5 cellular contexts compared by ENCODE assay signal in the genomic region with DNA sequence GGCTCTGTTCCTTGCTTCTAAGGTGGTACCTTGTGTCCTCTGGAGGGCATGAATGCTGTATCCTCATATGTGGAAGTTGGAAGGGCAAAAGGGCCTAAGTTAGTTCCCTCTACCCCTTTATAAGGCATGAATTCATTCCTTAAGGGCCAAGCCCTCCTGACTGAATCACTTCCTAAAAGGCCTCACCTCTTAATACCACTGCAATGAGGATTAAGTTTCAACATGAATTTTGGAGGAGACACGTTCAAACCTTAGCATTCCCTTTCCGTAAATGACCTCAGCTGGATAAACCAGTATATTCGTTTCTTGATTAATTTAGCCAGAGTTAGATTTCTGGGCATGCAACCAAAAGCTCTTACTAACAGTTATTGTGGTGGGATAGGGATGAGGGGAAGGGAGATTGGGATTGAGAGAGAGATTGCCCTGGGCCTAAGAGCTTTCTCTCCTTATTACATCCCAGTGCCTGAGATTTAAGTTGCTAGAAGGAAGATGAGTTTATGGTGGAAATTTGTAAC.
DNase-seq lines count a peak whose midpoint lies in the region; FAIRE-seq and TF ChIP-seq lines count a peak whose summit lies in the region.
"Not testable (repeated sequence)": the region's sequence is repeated elsewhere in the genome, so short reads cannot be mapped to it uniquely, and the experiment has no call there.

No MANE protein-coding gene starts in this region.

- not testable (repeated sequence) for H3K4me2 ChIP-seq in astrocyte (ENCODE audit: low read length); keratinocyte (ENCODE audit: control insufficient read depth, extremely low read depth, insufficient read depth, low read depth, low read length)

- H3K4me3 ChIP-seq in astrocyte (ENCODE audit: insufficient read depth, low read depth, low read length); bronchial epithelial cell (ENCODE audit: low read depth, low read length); esophagus muscularis mucosa; keratinocyte (ENCODE audit: control insufficient read depth in 2 of 3, extremely low read depth in 1 of 3, insufficient read depth in 2 of 3, low read depth in 1 of 3, low read length in 3 of 3): not testable (repeated sequence)

- H3K36me3 Mint-ChIP-seq in astrocyte (ENCODE audit: low read depth, unreplicated experiment): not testable (repeated sequence)

- H3K27me3 Mint-ChIP-seq in astrocyte (ENCODE audit: low read depth, unreplicated experiment): not testable (repeated sequence)

- H3K79me2 ChIP-seq in astrocyte (ENCODE audit: insufficient read depth, low read length); keratinocyte (ENCODE audit: control insufficient read depth, insufficient read depth, low read length): not testable (repeated sequence)

- H3K4me3 Mint-ChIP-seq in astrocyte (ENCODE audit: unreplicated experiment): not testable (repeated sequence)

- not testable (repeated sequence) for H3K4me1 Mint-ChIP-seq in astrocyte (ENCODE audit: low read depth, unreplicated experiment)

- H3K4me1 ChIP-seq in astrocyte (ENCODE audit: insufficient read depth, low read length); esophagus muscularis mucosa; keratinocyte (ENCODE audit: control insufficient read depth, extremely low read depth, insufficient read depth, low read length): not testable (repeated sequence)

- TF ChIP-seq POLR2A in esophagus muscularis mucosa (IDR thresholded peaks at IDR 0.05; ENCODE audit: low read depth): not testable (repeated sequence)

- H3K27me3 ChIP-seq in astrocyte (ENCODE audit: insufficient read depth, low read length); bronchial epithelial cell (ENCODE audit: control insufficient read depth, insufficient read depth, low read length); esophagus muscularis mucosa; keratinocyte (ENCODE audit: control insufficient read depth, extremely low read depth, insufficient read depth, low read length): not testable (repeated sequence)

- not testable (repeated sequence) for H3K27ac ChIP-seq in astrocyte (ENCODE audit: low read depth, low read length); esophagus muscularis mucosa (replicated peaks in 1 of 4)
- H3K27ac ChIP-seq in epithelial cell of prostate (peak overlapping the region; percentile 37), keratinocyte (ENCODE audit: control insufficient read depth, insufficient read depth, low read length) (peak overlapping the region; percentile 36)

- H4K20me1 ChIP-seq in astrocyte (ENCODE audit: insufficient read depth, low read length); keratinocyte (ENCODE audit: control insufficient read depth, extremely low read depth, insufficient read depth, low read length): not testable (repeated sequence)

- not testable (repeated sequence) for H3K9me3 ChIP-seq in astrocyte (ENCODE audit: insufficient read depth, low read depth, low read length); esophagus muscularis mucosa; keratinocyte (ENCODE audit: control insufficient read depth, low read depth, low read length)

- WGBS in esophagus muscularis mucosa: 60% methylated on average over 2 of the region's 3 CpGs

- TF ChIP-seq CTCF in astrocyte (IDR thresholded peaks at IDR 0.05; ENCODE audit: insufficient read depth, low read depth, low read length); bronchial epithelial cell (IDR thresholded peaks at IDR 0.05; ENCODE audit: insufficient read depth, low read length, severe bottlenecking); esophagus muscularis mucosa (IDR thresholded peaks at IDR 0.05); keratinocyte (optimal IDR thresholded peaks at IDR 0.05 in 1 of 3, IDR thresholded peaks at IDR 0.05 in 1 of 3, conservative IDR thresholded peaks at IDR 0.05 in 1 of 3; ENCODE audit: extremely low read depth in 1 of 3, insufficient read depth in 2 of 3, low read length in 3 of 3): not testable (repeated sequence)

- H3K9ac ChIP-seq in astrocyte (ENCODE audit: low read length); keratinocyte (ENCODE audit: control insufficient read depth, extremely low read depth, insufficient read depth, low read length): not testable (repeated sequence)

- not testable (repeated sequence) for H3K36me3 ChIP-seq in astrocyte (ENCODE audit: insufficient read depth, low read length); bronchial epithelial cell (ENCODE audit: control insufficient read depth, insufficient read depth, low read length); esophagus muscularis mucosa; keratinocyte (ENCODE audit: control insufficient read depth in 2 of 2, extremely low read depth in 1 of 2, insufficient read depth in 2 of 2, low read length in 2 of 2)

- H3K9me1 ChIP-seq in keratinocyte (ENCODE audit: control insufficient read depth, extremely low read depth, insufficient read depth, low read length): not testable (repeated sequence)

- not testable (repeated sequence) for H3K27ac Mint-ChIP-seq in astrocyte (ENCODE audit: unreplicated experiment)

- dilution Hi-C loops in keratinocyte (cut with MboI; ENCODE audit: extremely low pct_ligation_motif_present, low sequenced_read_pairs): not testable (repeated sequence)

- not testable (repeated sequence) for TF ChIP-seq EP300 in esophagus muscularis mucosa (IDR thresholded peaks at IDR 0.05)

- DNase-seq in astrocyte (ENCODE audit: low read depth) (peak; percentile 0), bronchial epithelial cell (ENCODE audit: low read depth) (peak; percentile 79), epithelial cell of prostate (ENCODE audit: low read depth, low spot score) (peak; percentile 46), esophagus muscularis mucosa (ENCODE audit: extremely low spot score) (peak; percentile 14), keratinocyte (ENCODE audit: low read depth, low spot score) (peak; percentile 21)

- H2AFZ ChIP-seq in astrocyte (ENCODE audit: low read depth, low read length); keratinocyte (ENCODE audit: control insufficient read depth, low read length): not testable (repeated sequence)

- FAIRE-seq in astrocyte (lab: Jason Lieb, UNC); bronchial epithelial cell (lab: Jason Lieb, UNC): not testable (repeated sequence)
- peak; percentile 34 for FAIRE-seq in keratinocyte (lab: Jason Lieb, UNC)

- H3K9me3 Mint-ChIP-seq in astrocyte (ENCODE audit: unreplicated experiment): not testable (repeated sequence)

- intact Hi-C loops in esophagus muscularis mucosa (cut with DNase I): not testable (repeated sequence)

Comparison
In these comparisons a context has a peak if more than half of its experiments do, and no peak if none do; other contexts are left out.
1. DNase-seq: peak in every context shown above with its lines; median percentile 79 in bronchial epithelial cell; 46 in epithelial cell of prostate; 21 in keratinocyte; 14 in esophagus muscularis mucosa; 0 in astrocyte.